8 cellular contexts compared by ENCODE assay signal in genomic region chrX:45756562-45756961, GRCh38.
DNase-seq lines count a peak whose midpoint lies in the region; ATAC-seq and TF ChIP-seq lines count a peak whose summit lies in the region.

No MANE protein-coding gene starts in this region.

- no peaks in the 10 kb centered on the region for H3K9me3 Mint-ChIP-seq in activated T-cell treated with anti-CD3 and anti-CD28 coated beads, Interleukin-2, amount 50 U/mL, for 24 hours
- H3K9me3 Mint-ChIP-seq in activated CD8-positive, alpha-beta T cell treated with anti-CD3 and anti-CD28 coated beads for 36 hours: no peaks in the 10 kb centered on the region
- H3K9me3 Mint-ChIP-seq in osteocyte (ENCODE audit: unreplicated experiment): no peaks in the 10 kb centered on the region

- no peaks in the 10 kb centered on the region for H3K27me3 ChIP-seq in Karpas-422 (ENCODE audit: low read length)

- peaks cover 52% of the 10 kb centered on the region for H3K36me3 Mint-ChIP-seq in activated T-cell treated with anti-CD3 and anti-CD28 coated beads, Interleukin-2, amount 50 U/mL, for 24 hours (ENCODE audit: low read depth)
- peaks cover 42% of the 10 kb centered on the region for H3K36me3 Mint-ChIP-seq in activated CD8-positive, alpha-beta T cell treated with anti-CD3 and anti-CD28 coated beads for 36 hours (ENCODE audit: low read depth)
- peaks cover 3% of the 10 kb centered on the region for H3K36me3 Mint-ChIP-seq in osteocyte (ENCODE audit: unreplicated experiment)

- CTCF ChIA-PET in activated CD8-positive, alpha-beta T cell treated with anti-CD3 and anti-CD28 coated beads for 36 hours (lab: Charles Lee): no interaction called here

- H3K36me3 ChIP-seq in Karpas-422 (ENCODE audit: insufficient read depth, low read length): no peaks in the 10 kb centered on the region

- no peak for TF ChIP-seq CTCF in activated CD8-positive, alpha-beta T cell treated with anti-CD3 and anti-CD28 coated beads for 36 hours (IDR thresholded peaks at IDR 0.05)
- TF ChIP-seq CTCF in osteocyte (IDR thresholded peaks at IDR 0.05) (no peak), GM13976 (IDR thresholded peaks at IDR 0.05; ENCODE audit: borderline replicate concordance, control extremely low read depth, extremely low read depth, insufficient read depth, missing control alignments) (no peak)

- H3K4me1 ChIP-seq in Karpas-422 (ENCODE audit: low read length): no peaks in the 10 kb centered on the region

- no peaks in the 10 kb centered on the region for H3K9me3 ChIP-seq in Karpas-422 (ENCODE audit: low read length)

- H3K9me2 ChIP-seq in Karpas-422 (replicated peaks; ENCODE audit: insufficient read depth, low read length): no peaks in the 10 kb centered on the region

- no peak overlapping the region for H3K27ac ChIP-seq in Karpas-422 (ENCODE audit: low read length)

- H3K9ac ChIP-seq in Karpas-422 (ENCODE audit: low read length): no peak overlapping the region

- peaks cover 17% of the 10 kb centered on the region for H3K27me3 Mint-ChIP-seq in activated T-cell treated with anti-CD3 and anti-CD28 coated beads, Interleukin-2, amount 50 U/mL, for 24 hours
- no peaks in the 10 kb centered on the region for H3K27me3 Mint-ChIP-seq in activated CD8-positive, alpha-beta T cell treated with anti-CD3 and anti-CD28 coated beads for 36 hours
- H3K27me3 Mint-ChIP-seq in osteocyte (ENCODE audit: unreplicated experiment): no peaks in the 10 kb centered on the region

- intact Hi-C loops in activated CD8-positive, alpha-beta T cell treated with anti-CD3 and anti-CD28 coated beads for 36 hours (cut with micrococcal nuclease): loop anchor here (5.0 to 10.0 kb wide), 2 partner anchors 96 to 132 kb away; no protein-coding TSS in a partner anchor

- peak overlapping the region; percentile 57 for H3K4me3 Mint-ChIP-seq in activated T-cell treated with anti-CD3 and anti-CD28 coated beads, Interleukin-2, amount 50 U/mL, for 24 hours
- no peak overlapping the region for H3K4me3 Mint-ChIP-seq in activated CD8-positive, alpha-beta T cell treated with anti-CD3 and anti-CD28 coated beads for 36 hours
- H3K4me3 Mint-ChIP-seq in osteocyte (ENCODE audit: unreplicated experiment): no peak overlapping the region

- DNase-seq in activated T-cell treated with anti-CD3 and anti-CD28 coated beads, Interleukin-2, amount 50 U/mL, for 24 hours: no peak
- DNase-seq in activated T-cell treated with anti-CD3 and anti-CD28 coated beads for 4 hours (no peak), NCI-H2081 (lab: John Stamatoyannopoulos, UW) (peak; percentile 40 to 73), osteocyte (ENCODE audit: extremely low spot score, unreplicated experiment) (no peak), mucosa of gallbladder (ENCODE audit: low spot score) (no peak), Karpas-422 (no peak), GM13976 (ENCODE audit: low spot score) (no peak)
- DNase-seq in activated CD8-positive, alpha-beta T cell treated with anti-CD3 and anti-CD28 coated beads for 36 hours: no peak

- H3K79me2 ChIP-seq in Karpas-422 (ENCODE audit: low read length): no peaks in the 10 kb centered on the region

- ATAC-seq in activated CD8-positive, alpha-beta T cell treated with anti-CD3 and anti-CD28 coated beads for 36 hours: no peak

- H3K4me1 Mint-ChIP-seq in activated T-cell treated with anti-CD3 and anti-CD28 coated beads, Interleukin-2, amount 50 U/mL, for 24 hours (ENCODE audit: low read depth): peaks cover 55% of the 10 kb centered on the region
- peaks cover 55% of the 10 kb centered on the region for H3K4me1 Mint-ChIP-seq in activated CD8-positive, alpha-beta T cell treated with anti-CD3 and anti-CD28 coated beads for 36 hours (ENCODE audit: low read depth)
- H3K4me1 Mint-ChIP-seq in osteocyte (ENCODE audit: unreplicated experiment): peaks cover 49% of the 10 kb centered on the region

- POLR2A ChIA-PET in activated CD8-positive, alpha-beta T cell treated with anti-CD3 and anti-CD28 coated beads for 36 hours (lab: Charles Lee): interaction anchor here (1.5 kb wide), 1 partner anchor 10 kb away, joined by 4 read pairs; no protein-coding TSS in a partner anchor

- no peak overlapping the region for H2AFZ ChIP-seq in Karpas-422 (ENCODE audit: low read length)

- no peak overlapping the region for H3K4me3 ChIP-seq in Karpas-422 (ENCODE audit: low read length)

- in situ Hi-C loops in GM13976 (cut with MboI; ENCODE audit: low sequenced_read_pairs, unreplicated experiment): no loop called here

- H3K27ac Mint-ChIP-seq in activated T-cell treated with anti-CD3 and anti-CD28 coated beads, Interleukin-2, amount 50 U/mL, for 24 hours: peak overlapping the region; percentile 58
- H3K27ac Mint-ChIP-seq in activated CD8-positive, alpha-beta T cell treated with anti-CD3 and anti-CD28 coated beads for 36 hours: peak overlapping the region; percentile 99
- H3K27ac Mint-ChIP-seq in osteocyte (ENCODE audit: unreplicated experiment): peak overlapping the region; percentile 23

- H3K4me2 ChIP-seq in Karpas-422 (ENCODE audit: low read depth, low read length, poor library complexity, severe bottlenecking): no peak overlapping the region

- no peaks in the 10 kb centered on the region for H4K20me1 ChIP-seq in Karpas-422 (ENCODE audit: insufficient read depth, low read depth, low read length)

Comparison
In these comparisons a context has a peak if more than half of its experiments do, and no peak if none do; other contexts are left out.
1. DNase-seq: peak in NCI-H2081 (2 of 2); none in activated T-cell treated with anti-CD3 and anti-CD28 coated beads, Interleukin-2, amount 50 U/mL, for 24 hours (single experiment), activated T-cell treated with anti-CD3 and anti-CD28 coated beads for 4 hours (single experiment), activated CD8-positive, alpha-beta T cell treated with anti-CD3 and anti-CD28 coated beads for 36 hours (single experiment), osteocyte (single experiment), mucosa of gallbladder (single experiment), Karpas-422 (single experiment) and GM13976 (single experiment).
2. H3K27ac Mint-ChIP-seq: peak in every context shown above with its lines; median percentile 99 in activated CD8-positive, alpha-beta T cell treated with anti-CD3 and anti-CD28 coated beads for 36 hours; 58 in activated T-cell treated with anti-CD3 and anti-CD28 coated beads, Interleukin-2, amount 50 U/mL, for 24 hours; 23 in osteocyte.